8 cellular contexts compared by ENCODE assay signal in the genomic region with DNA sequence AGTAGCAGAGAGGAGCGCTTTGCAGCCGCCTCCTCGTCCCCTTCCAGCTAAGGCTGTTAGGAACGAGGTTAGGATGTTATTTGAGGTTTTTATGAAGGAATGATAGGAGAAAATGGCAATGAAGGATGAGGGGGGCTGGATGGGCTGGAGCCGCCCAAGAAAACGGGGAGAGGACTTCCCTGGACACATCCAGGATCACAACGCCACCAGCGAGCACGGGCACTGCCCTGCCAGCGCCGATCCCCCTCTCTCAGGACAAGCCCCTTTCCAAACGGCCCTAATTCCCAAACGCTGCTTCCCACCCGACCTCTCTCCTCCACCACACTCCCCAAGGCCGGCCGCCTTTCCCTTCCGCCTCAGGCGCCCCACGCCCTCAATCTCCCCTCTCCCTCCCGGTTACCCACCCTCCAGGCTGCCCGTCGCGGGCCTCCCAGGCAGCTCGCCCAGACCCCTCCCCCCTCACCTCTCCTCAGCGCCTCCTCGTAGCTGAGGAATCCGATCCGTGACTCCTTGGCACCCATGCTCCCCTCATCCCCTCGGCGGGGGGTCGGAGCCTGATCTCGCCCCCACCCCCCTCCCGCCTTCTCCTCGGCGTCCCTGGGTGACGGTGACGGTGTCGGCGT. TPM values are rescaled to one million over a fixed set of nuclear protein-coding genes. Genes with fewer than 3 reads are reported as not detected.
DNase-seq lines count a peak whose midpoint lies in the region; TF ChIP-seq lines count a peak whose summit lies in the region.

No MANE protein-coding gene starts in this region.

- TF ChIP-seq POLR2A in breast epithelium (IDR thresholded peaks at IDR 0.05) (no peak), testis (IDR thresholded peaks at IDR 0.05) (no peak)

- H3K36me3 ChIP-seq in GM23248 (ENCODE audit: low read depth) (no peaks in the 10 kb centered on the region), breast epithelium (no peaks in the 10 kb centered on the region), liver (ENCODE audit: control insufficient read depth in 4 of 4, insufficient read depth in 3 of 4, low read depth in 1 of 4, low read length in 3 of 4) (no peaks in the 10 kb centered on the region), testis (ENCODE audit: low read depth, missing control alignments) (no peaks in the 10 kb centered on the region)

- H2AFZ ChIP-seq in GM23248 = peak overlapping the region; percentile 75

- H3K4me2 ChIP-seq in GM23248 (ENCODE audit: unreplicated experiment) = peak overlapping the region; percentile 91

- no peaks in the 10 kb centered on the region for H3K9me2 ChIP-seq in GM23248 (ENCODE audit: insufficient read depth)

- intact Hi-C loops in breast epithelium (cut with DNase I; ENCODE audit: low total_unique reads) = no loop called here
- intact Hi-C loops in testis (cut with DNase I; ENCODE audit: low total_unique reads) = no loop called here

- H3K9ac ChIP-seq in GM23248 (peak overlapping the region; percentile 91), liver (ENCODE audit: low read depth in 1 of 2, low read length in 2 of 2) (peak overlapping the region; percentile 72 to 80)

- in situ Hi-C loops in GM23248 (cut with MboI) = loop anchor here (10.0 kb wide), 1 partner anchor 57 kb away; no protein-coding TSS in a partner anchor

- H3K27ac ChIP-seq in GM23248 (peak overlapping the region; percentile 91), breast epithelium (peak overlapping the region; percentile 96 to 98), liver (ENCODE audit: low read depth in 1 of 2, low read length in 2 of 2) (peak overlapping the region; percentile 94 to 96), testis (peak overlapping the region; percentile 97 to 99)

- 1% methylated on average over 26 to 39 of the region's 39 CpGs for WGBS in GM23248 (ENCODE audit: low coverage in 1 of 2, low lambda C conversion rate in 2 of 2, missing lambda C conversion rate in 2 of 2), 2 experiments
- WGBS in liver = under 1% methylated on average over 39 of the region's 39 CpGs
- WGBS in testis, 2 donors = 0 to 2% methylated on average over 38 to 39 of the region's 39 CpGs

- no peaks in the 10 kb centered on the region for H3K27me3 ChIP-seq in GM23248 (replicated peaks; ENCODE audit: insufficient read depth)
- H3K27me3 ChIP-seq in breast epithelium = no peaks in the 10 kb centered on the region
- H3K27me3 ChIP-seq in liver (ENCODE audit: control insufficient read depth in 4 of 4, insufficient read depth in 4 of 4, low read length in 3 of 4) = no peaks in the 10 kb centered on the region
- no peaks in the 10 kb centered on the region for H3K27me3 ChIP-seq in testis

- H3K4me3 ChIP-seq in GM12865 (ENCODE audit: low read depth, low read length) (peak overlapping the region; percentile 96), GM23248 (peak overlapping the region; percentile 89), LNCaP clone FGC (ENCODE audit: low read depth, low read length) (peak overlapping the region; percentile 81), breast epithelium (peak overlapping the region; percentile 80 to 97 (median 94)), liver (ENCODE audit: low read depth in 1 of 3, low read length in 3 of 3) (peak overlapping the region; percentile 73 to 76 (median 75)), testis (peak overlapping the region; percentile 91 to 99)

- H4K20me1 ChIP-seq in GM23248 (ENCODE audit: insufficient read depth) = peaks cover 8% of the 10 kb centered on the region; the same call in 1 of the 2 replicates

- DNase-seq in GM12865 (ENCODE audit: low read depth) (no peak), GM23248 (no peak), LNCaP clone FGC (ENCODE audit: low read depth) (no peak), breast epithelium (ENCODE audit: low spot score in 2 of 2) (no peak), testis (no peak), NCI-H2107 treated with DMSO at 0.1 percent for 48 hours (lab: John Stamatoyannopoulos, UW; ENCODE audit: unreplicated experiment) (no peak), OCI-M1 (lab: John Stamatoyannopoulos, UW) (no peak)

- TF ChIP-seq RAD21 in liver (IDR thresholded peaks at IDR 0.05) = no peak

- peaks cover 31% of the 10 kb centered on the region for H3F3A ChIP-seq in GM23248 (ENCODE audit: insufficient read depth)

- no peaks in the 10 kb centered on the region for H3K9me3 ChIP-seq in GM23248 (ENCODE audit: low read depth)
- no peaks in the 10 kb centered on the region for H3K9me3 ChIP-seq in breast epithelium
- H3K9me3 ChIP-seq in liver (ENCODE audit: control insufficient read depth in 4 of 4, low read length in 3 of 4) = no peaks in the 10 kb centered on the region
- no peaks in the 10 kb centered on the region for H3K9me3 ChIP-seq in testis

- H3K79me2 ChIP-seq in GM23248 (ENCODE audit: insufficient read depth) = peaks cover 54% of the 10 kb centered on the region

- H3K4me1 ChIP-seq in GM23248 (ENCODE audit: insufficient read depth) (peaks cover 35% of the 10 kb centered on the region), breast epithelium (peaks cover 0 to 16% of the 10 kb centered on the region in 2 donors), liver (ENCODE audit: control insufficient read depth in 4 of 4, insufficient read depth in 4 of 4, low read length in 3 of 4) (peaks cover 0 to 23% (median 10%) of the 10 kb centered on the region in 4 donors), testis (peaks cover 15% of the 10 kb centered on the region)

- TF ChIP-seq CTCF in GM12865 (IDR thresholded peaks at IDR 0.05; ENCODE audit: insufficient read depth, low read depth, low read length, missing control alignments) (no peak), LNCaP clone FGC (IDR thresholded peaks at IDR 0.05; ENCODE audit: control insufficient read depth, extremely low read depth, insufficient read depth) (no peak), breast epithelium (IDR thresholded peaks at IDR 0.05) (no peak), liver (IDR thresholded peaks at IDR 0.05; ENCODE audit: low read depth, low read length, missing input control) (no peak), testis (IDR thresholded peaks at IDR 0.05) (no peak)

TF ChIP-seq in liver, 16 proteins besides CTCF, POLR2A, EP300 and RAD21:
- TF ChIP-seq RXRA (IDR thresholded peaks at IDR 0.05) (no peak), JUND (IDR thresholded peaks at IDR 0.05) (no peak), HNF4G (IDR thresholded peaks at IDR 0.05) (no peak), SP1 (IDR thresholded peaks at IDR 0.05) (no peak)

RNA-seq across cellular contexts. Expression of gene USP32, which starts 0.4 kb away (rescaled TPM):
- total RNA-seq in GM23248 (2014; rRNA removed; shearing (Covaris generic)) = 30.1 and 33.9 TPM in 2 replicates
- polyA plus RNA-seq in GM23248 (2016; fragmentation: Nextera tagmentation; extraction: Ambion mirVana) (12.4 and 14.0 TPM in 2 replicates), liver (10 to 100 TPM; 11.6 to 14.9 TPM), testis (ENCODE audit: insufficient read depth, low read depth, low replicate concordance) (279 TPM)
- total RNA-seq in breast epithelium (10 to 100 TPM; 66.2 to 95.1 (median 69.1) TPM), liver (100 to 1,000 TPM in 1 of 2 donors, 10 to 100 TPM in 1; 70.9 to 103 TPM), testis (100 to 1,000 TPM; 113 to 166 TPM)

RNA-seq across cellular contexts. Expression of gene CHCT1, which starts 30.8 kb away (rescaled TPM):
- total RNA-seq in GM23248 (2014; rRNA removed; shearing (Covaris generic)) = not detected in 2 replicates
- polyA plus RNA-seq in GM23248 (2016; fragmentation: Nextera tagmentation; extraction: Ambion mirVana) = not detected in 2 replicates
- under 1 TPM in 1 of 3 donors, not detected in 2; 0.32 TPM for total RNA-seq in breast epithelium
- not detected for total RNA-seq in liver
- not detected for polyA plus RNA-seq in liver
- total RNA-seq in testis = 100 to 1,000 TPM in 1 of 2 donors, 10 to 100 TPM in 1; 64.0 to 102 TPM
- polyA plus RNA-seq in testis (ENCODE audit: insufficient read depth, low read depth, low replicate concordance) = 281 TPM

Comparison
In these comparisons a context has a peak if more than half of its experiments do, and no peak if none do; other contexts are left out.
1. RNA of gene CHCT1, which starts 30.8 kb away (total RNA-seq): 64.0 to 102 TPM in testis; not detected in GM23248, 0.32 TPM in breast epithelium and not detected in liver; every median in the first group is over 10 times any median in the second.
2. Peak in every context shown above with its lines, with median percentiles within 50 percentile points of each other: H3K4me3 ChIP-seq and H3K27ac ChIP-seq.